ENCODE assay signal across 8 cellular contexts in the genomic region with DNA sequence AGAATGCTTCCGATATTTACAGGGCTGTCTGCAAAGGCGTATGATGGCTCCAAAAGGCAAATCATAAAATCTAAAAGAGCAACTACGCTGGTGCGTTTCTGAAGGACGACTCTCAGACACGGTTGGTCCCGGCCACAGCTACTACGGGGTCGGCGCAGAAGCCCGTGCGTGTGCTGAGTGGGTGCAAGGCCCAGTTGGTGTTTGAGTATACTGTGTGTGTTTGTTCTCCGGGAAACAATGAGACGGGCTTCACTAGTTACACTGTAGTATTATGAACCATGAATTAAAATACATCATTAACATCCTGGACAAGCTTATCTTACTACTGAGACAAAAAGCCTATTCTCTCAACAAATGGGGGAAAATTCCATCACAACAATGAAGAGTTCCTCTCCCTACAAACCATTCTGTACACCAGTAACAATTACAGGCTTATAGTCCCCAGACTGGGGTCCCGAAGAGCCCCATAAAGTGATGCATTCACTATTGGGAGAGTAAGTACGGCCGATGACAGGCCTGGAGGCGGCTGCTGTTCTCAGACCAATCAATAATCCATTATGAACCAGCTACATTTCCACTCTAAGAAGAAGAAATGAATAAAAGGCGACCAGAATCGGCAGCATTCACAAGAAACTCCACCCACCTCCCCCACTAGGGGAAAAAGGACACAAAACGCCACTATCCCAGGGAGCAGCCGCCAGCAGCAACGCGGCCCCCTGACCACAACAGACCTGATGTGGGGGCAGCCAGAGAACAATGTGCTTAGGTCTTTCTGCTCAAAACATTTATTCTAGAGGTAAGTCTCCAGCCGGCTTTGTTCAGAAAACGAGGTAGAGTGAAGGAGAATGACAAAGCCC. TPM values are rescaled to one million over a fixed set of nuclear protein-coding genes. Genes with fewer than 3 reads are reported as not detected.
DNase-seq lines count a peak whose midpoint lies in the region; ATAC-seq lines count a peak whose summit lies in the region.

No MANE protein-coding gene starts in this region.

- peaks cover 0 to 13% (median 0%) of the 10 kb centered on the region in 11 experiments; a peak in 3 of 22 replicates for H3K9me3 ChIP-seq in BLaER1 treated with 17β-estradiol and CSF1 and Interleukin-3, amounts not matched to agents 10 nM and 100 nM (replicated peaks in 1 of 11)

- H4K20me1 ChIP-seq in BLaER1 treated with 17β-estradiol and CSF1 and Interleukin-3, amounts not matched to agents 10 nM and 100 nM: peaks cover 0 to 90% (median 24%) of the 10 kb centered on the region in 11 experiments; a peak in 14 of 22 replicates

- no peaks in the 10 kb centered on the region for H3K27me3 ChIP-seq in BLaER1 treated with 17β-estradiol and CSF1 and Interleukin-3, amounts not matched to agents 10 nM and 100 nM

- H3K9me3 Mint-ChIP-seq in activated T-helper 17 cell treated with anti-CD3 and anti-CD28 coated beads, Interleukin-2, amount 50 U/mL, for 72 hours: no peaks in the 10 kb centered on the region

- H3K4me1 Mint-ChIP-seq in activated T-helper 17 cell treated with anti-CD3 and anti-CD28 coated beads, Interleukin-2, amount 50 U/mL, for 72 hours: peaks cover 41% of the 10 kb centered on the region

- peak overlapping the region; percentile 52 to 69 (median 60) for H3K4me3 ChIP-seq in BLaER1 treated with 17β-estradiol and CSF1 and Interleukin-3, amounts not matched to agents 10 nM and 100 nM

- H3K9ac ChIP-seq in BLaER1 treated with 17β-estradiol and CSF1 and Interleukin-3, amounts not matched to agents 10 nM and 100 nM: peak overlapping the region; percentile 78 to 89 (median 84)

- H3K27me3 Mint-ChIP-seq in activated T-helper 17 cell treated with anti-CD3 and anti-CD28 coated beads, Interleukin-2, amount 50 U/mL, for 72 hours: no peaks in the 10 kb centered on the region

- H3K4me3 Mint-ChIP-seq in activated T-helper 17 cell treated with anti-CD3 and anti-CD28 coated beads, Interleukin-2, amount 50 U/mL, for 72 hours: peak overlapping the region; percentile 82

- DNase-seq in left cardiac atrium (no peak), retina (peak; percentile 80)

- H3K36me3 Mint-ChIP-seq in activated T-helper 17 cell treated with anti-CD3 and anti-CD28 coated beads, Interleukin-2, amount 50 U/mL, for 72 hours (ENCODE audit: low read depth): no peaks in the 10 kb centered on the region

- H3K36me3 ChIP-seq in BLaER1 treated with 17β-estradiol and CSF1 and Interleukin-3, amounts not matched to agents 10 nM and 100 nM: peaks cover 0 to 14% (median 7%) of the 10 kb centered on the region in 11 experiments; a peak in 10 of 22 replicates

- intact Hi-C loops in left cardiac atrium (cut with DNase I): no loop called here

- H3K4me1 ChIP-seq in BLaER1 treated with 17β-estradiol and CSF1 and Interleukin-3, amounts not matched to agents 10 nM and 100 nM: peaks cover 78 to 95% (median 90%) of the 10 kb centered on the region in 10 experiments

- peak overlapping the region; percentile 71 to 97 (median 87) for H3K27ac ChIP-seq in BLaER1 treated with 17β-estradiol and CSF1 and Interleukin-3, amounts not matched to agents 10 nM and 100 nM

- no peak overlapping the region for H3K27ac Mint-ChIP-seq in activated T-helper 17 cell treated with anti-CD3 and anti-CD28 coated beads, Interleukin-2, amount 50 U/mL, for 72 hours

- ATAC-seq in HG02973 (IDR thresholded peaks at IDR 0.05; ENCODE audit: unreplicated experiment): peak; percentile 39
- ATAC-seq in activated T-helper 17 cell treated with anti-CD3 and anti-CD28 coated beads, Interleukin-2, amount 50 U/mL, for 72 hours (replicated peaks): peak; percentile 18
- peak; percentile 39 to 65 for ATAC-seq in left cardiac atrium
- ATAC-seq in GM21576 (IDR thresholded peaks at IDR 0.05; ENCODE audit: unreplicated experiment): no peak
- no peak for ATAC-seq in GM21390 (IDR thresholded peaks at IDR 0.05; ENCODE audit: unreplicated experiment)
- no peak for ATAC-seq in GM19023 (IDR thresholded peaks at IDR 0.05; ENCODE audit: unreplicated experiment)

- H3K4me2 ChIP-seq in BLaER1 treated with 17β-estradiol and CSF1 and Interleukin-3, amounts not matched to agents 10 nM and 100 nM: peak overlapping the region; percentile 77 to 98 (median 92)

RNA-seq across cellular contexts. Expression of a gene that starts 43.3 kb away (rescaled TPM):
- 10 to 100 TPM in 1 of 2 donors, 1 to 10 TPM in 1; 3.7 to 22.8 TPM for total RNA-seq in activated T-helper 17 cell treated with anti-CD3 and anti-CD28 coated beads, Interleukin-2, amount 50 U/mL, for 72 hours
- total RNA-seq in left cardiac atrium: 10 to 100 TPM; 14.9 to 15.7 TPM

Comparison
In these comparisons a context has a peak if more than half of its experiments do, and no peak if none do; other contexts are left out.
1. ATAC-seq: peak in HG02973 (single experiment), activated T-helper 17 cell treated with anti-CD3 and anti-CD28 coated beads, Interleukin-2, amount 50 U/mL, for 72 hours (single experiment) and left cardiac atrium (2 of 2); none in GM21576 (single experiment), GM21390 (single experiment) and GM19023 (single experiment).